ENCODE assay signal across 9 cellular contexts in genomic region chr17:72407336-72408121, GRCh38.
A peak's percentile ranks its signal among the peaks of the same experiment; 100 is the strongest.
DNase-seq lines count a peak whose midpoint lies in the region; ATAC-seq, FAIRE-seq and TF ChIP-seq lines count a peak whose summit lies in the region.
"Had no signal": no experiment of that assay in that cellular context is flagged by ENCODE, and none has a peak within 500 bp of the region (broad histone marks: within the 10 kb centered on the region; RNA-seq: fewer than 3 reads in every experiment).

No MANE protein-coding gene starts in this region.

- H3K27ac ChIP-seq in BLaER1 (0 out of 2 replicates have a peak overlapping the region, but pooled peaks have one; percentile 3), dorsolateral prefrontal cortex (peak overlapping the region in 54 of 59 donors; percentile 15 to 85 (median 69))

- peaks cover 33% of the 10 kb centered on the region for H3K4me1 ChIP-seq in BLaER1

- DNase-seq in NCI-H524 treated with DMSO at 0.1 percent for 48 hours (lab: John Stamatoyannopoulos, UW) (peak; percentile 62), dorsolateral prefrontal cortex (peak in 9 of 10 donors; percentile 41 to 83 (median 68)), middle frontal gyrus (ENCODE audit: extremely low spot score, low spot score) (peak; percentile 64), D721Med (ENCODE audit: insufficient read length, low spot score) (no peak)
- DNase-seq in activated T-cell treated with anti-CD3 and anti-CD28 coated beads, Interleukin-2, amount 50 U/mL, for 48 hours = no peak
- DNase-seq: naive B cell had no signal

- peak overlapping the region; percentile 71 for H3K4me2 ChIP-seq in BLaER1

- no peaks in the 10 kb centered on the region for H4K20me1 ChIP-seq in BLaER1

- no peak for FAIRE-seq in D721Med (lab: Jason Lieb, UNC)

- TF ChIP-seq CTCF in dorsolateral prefrontal cortex (IDR thresholded peaks at IDR 0.05 in 54 of 56, conservative IDR thresholded peaks at IDR 0.05 in 2 of 56; ENCODE audit: low read depth in 1 of 56, partially characterized antibody in 56 of 56) = no peak
- TF ChIP-seq CTCF in D721Med (IDR thresholded peaks at IDR 0.05; ENCODE audit: insufficient read depth, missing control alignments) = no peak

- H3K27me3 ChIP-seq in BLaER1 (no peaks in the 10 kb centered on the region), dorsolateral prefrontal cortex (no peaks in the 10 kb centered on the region)

- ATAC-seq in GM19463 (IDR thresholded peaks at IDR 0.05; ENCODE audit: unreplicated experiment) = peak; percentile 87
- ATAC-seq in HG03439 (IDR thresholded peaks at IDR 0.05; ENCODE audit: unreplicated experiment) = peak; percentile 85

- no peaks in the 10 kb centered on the region for H3K9me3 ChIP-seq in BLaER1

- no peak overlapping the region for H3K4me3 ChIP-seq in BLaER1
- H3K4me3 ChIP-seq in dorsolateral prefrontal cortex = no peak overlapping the region

- intact Hi-C loops in dorsolateral prefrontal cortex (cut with DNase I) = loop anchor here (10.0 kb wide), 2 partner anchors 53 to 57 kb away; no protein-coding TSS in a partner anchor

- H3K36me3 ChIP-seq in BLaER1 = no peaks in the 10 kb centered on the region

- no peak overlapping the region for H3K9ac ChIP-seq in BLaER1

Comparison
In these comparisons a context has a peak if more than half of its experiments do, and no peak if none do; other contexts are left out.
1. DNase-seq: peak in NCI-H524 treated with DMSO at 0.1 percent for 48 hours (single experiment), dorsolateral prefrontal cortex (9 of 10) and middle frontal gyrus (single experiment); none in D721Med (single experiment) and activated T-cell treated with anti-CD3 and anti-CD28 coated beads, Interleukin-2, amount 50 U/mL, for 48 hours (0 of 2).